Comparison of ENCODE assay signal across 19 cellular contexts in genomic region chr5:89595065-89595464, GRCh38.
"Had no signal": no experiment of that assay in that cellular context is flagged by ENCODE, and none has a peak within 500 bp of the region (broad histone marks: within the 10 kb centered on the region; RNA-seq: fewer than 3 reads in every experiment).

No MANE protein-coding gene starts in this region.

- H3K4me3 ChIP-seq: cardiac muscle cell, lower lobe of right lung, tibial artery, vagina had no signal

- H3K27ac ChIP-seq: cardiac muscle cell, epithelial cell of prostate, lower lobe of right lung, tibial artery, vagina, VCaP had no signal

- H3K36me3 ChIP-seq: cardiac muscle cell, lower lobe of right lung, tibial artery, vagina had no signal

- ATAC-seq: effector memory CD8-positive, alpha-beta T cell; left cardiac atrium; lower lobe of right lung; right cardiac atrium; stimulated activated effector memory CD8-positive, alpha-beta T cell treated with anti-CD3 and anti-CD28 coated beads, Interleukin-12 subunit alpha, Interleukin-12 subunit beta, amount 100 ng/mL, for 72 hours had no signal

- H3K4me1 ChIP-seq: lower lobe of right lung, tibial artery, vagina had no signal

- DNase-seq: activated CD4-positive, alpha-beta memory T cell treated with anti-CD3 and anti-CD28 coated beads for 36 hours; activated gamma-delta T cell; activated T-cell treated with anti-CD3 and anti-CD28 coated beads, Interleukin-2, amount 50 U/mL, for 48 hours; cortex of kidney; effector memory CD8-positive, alpha-beta T cell; glutamatergic neuron; immature natural killer cell; left cardiac atrium; lower lobe of right lung; naive B cell; posterior cingulate gyrus; right cardiac atrium; T-helper 9 cell; tibial artery had no signal

- H3K27me3 ChIP-seq: cardiac muscle cell, tibial artery, vagina had no signal

- H3K9me3 ChIP-seq: lower lobe of right lung, vagina had no signal
